8 cellular contexts compared by ENCODE assay signal in the genomic region with DNA sequence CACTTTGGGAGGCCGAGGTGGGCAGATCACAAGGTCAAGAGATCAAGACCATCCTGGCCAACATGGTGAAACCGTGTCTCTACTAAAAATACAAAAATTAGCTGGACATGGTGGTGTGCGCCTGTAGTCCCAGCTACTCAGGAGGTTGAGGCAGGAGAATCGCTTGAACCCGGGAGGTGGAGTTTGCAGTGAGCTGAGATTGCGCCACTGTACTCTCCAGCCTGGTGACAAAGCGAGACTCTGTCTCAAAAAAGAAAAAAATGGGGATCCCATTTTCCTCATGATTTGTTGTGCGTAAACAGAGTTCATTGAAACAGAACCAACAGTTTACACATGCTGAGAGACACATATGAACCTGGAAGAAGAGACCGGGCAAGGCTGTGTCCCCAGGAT. TPM values are rescaled to one million over a fixed set of nuclear protein-coding genes. Genes with fewer than 3 reads are reported as not detected.
DNase-seq lines count a peak whose midpoint lies in the region; ATAC-seq and TF ChIP-seq lines count a peak whose summit lies in the region.
"Not testable (repeated sequence)": the region's sequence is repeated elsewhere in the genome, so short reads cannot be mapped to it uniquely, and the experiment has no call there.

No MANE protein-coding gene starts in this region.

- H3K79me2 ChIP-seq in smooth muscle cell (ENCODE audit: low read depth) = peaks cover 92% of the 10 kb centered on the region

- TF ChIP-seq POLR2A in uterus (IDR thresholded peaks at IDR 0.05) = not testable (repeated sequence)

- not testable (repeated sequence) for H3K27ac ChIP-seq in CD4-positive, CD25-positive, alpha-beta regulatory T cell (ENCODE audit: insufficient read depth, low read length, poor library complexity, severe bottlenecking)
- peak overlapping the region; percentile 97 for H3K27ac ChIP-seq in RWPE2 (ENCODE audit: poor library complexity, severe bottlenecking)
- peak overlapping the region; percentile 97 for H3K27ac ChIP-seq in right cardiac atrium (ENCODE audit: low read length)
- H3K27ac ChIP-seq in smooth muscle cell (ENCODE audit: low read depth) = peak overlapping the region; percentile 79
- peak overlapping the region; percentile 12 to 37 for H3K27ac ChIP-seq in uterus

- POLR2A ChIA-PET in naive thymus-derived CD8-positive, alpha-beta T cell (lab: Charles Lee) = interaction anchor here (1.3 to 3.6 kb wide), 2 partner anchors 14 to 29 kb away, joined by 3 to 17 read pairs; no protein-coding TSS in a partner anchor

- not testable (repeated sequence) for H3K36me3 Mint-ChIP-seq in CD4-positive, CD25-positive, alpha-beta regulatory T cell
- H3K36me3 Mint-ChIP-seq in activated naive CD8-positive, alpha-beta T cell treated with anti-CD3 and anti-CD28 coated beads for 36 hours = peaks cover 32% of the 10 kb centered on the region
- H3K36me3 Mint-ChIP-seq in dendritic cell treated with granulocyte-macrophage colony-stimulating factor and Interleukin-4, amounts not matched to agents 40 ng/mL and 50 ng/mL, for 4 days (ENCODE audit: low read depth) = peaks cover 39% of the 10 kb centered on the region
- peaks cover 0 to 17% (median 0%) of the 10 kb centered on the region in 3 donors for H3K36me3 Mint-ChIP-seq in naive thymus-derived CD8-positive, alpha-beta T cell

- H3K4me1 ChIP-seq in CD4-positive, CD25-positive, alpha-beta regulatory T cell (ENCODE audit: control insufficient read depth, insufficient read depth, low read length, poor library complexity, severe bottlenecking) = peaks cover 40% of the 10 kb centered on the region
- H3K4me1 ChIP-seq in RWPE2 (ENCODE audit: insufficient read depth, poor library complexity, severe bottlenecking) = peaks cover 59% of the 10 kb centered on the region
- H3K4me1 ChIP-seq in right cardiac atrium (ENCODE audit: control insufficient read depth, insufficient read depth, low read length) = peaks cover 53% of the 10 kb centered on the region
- peaks cover 45% of the 10 kb centered on the region for H3K4me1 ChIP-seq in smooth muscle cell (ENCODE audit: low read depth)
- H3K4me1 ChIP-seq in uterus = peaks cover 4 to 25% of the 10 kb centered on the region in 2 donors

- H3K27me3 ChIP-seq in CD4-positive, CD25-positive, alpha-beta regulatory T cell (ENCODE audit: control insufficient read depth, insufficient read depth, low read length); RWPE2 (ENCODE audit: insufficient read depth, poor library complexity, severe bottlenecking); right cardiac atrium (ENCODE audit: control insufficient read depth, insufficient read depth); smooth muscle cell (ENCODE audit: low read depth); uterus: not testable (repeated sequence)

- not testable (repeated sequence) for H3F3A ChIP-seq in smooth muscle cell (ENCODE audit: low read depth)

- DNase-seq in CD4-positive, CD25-positive, alpha-beta regulatory T cell; RWPE2 (ENCODE audit: low spot score); activated naive CD8-positive, alpha-beta T cell treated with anti-CD3 and anti-CD28 coated beads for 36 hours; right cardiac atrium; naive thymus-derived CD8-positive, alpha-beta T cell; smooth muscle cell (lab: John Stamatoyannopoulos, UW; ENCODE audit: unreplicated experiment); uterus: not testable (repeated sequence)

- not testable (repeated sequence) for H3K4me3 ChIP-seq in CD4-positive, CD25-positive, alpha-beta regulatory T cell (ENCODE audit: low read depth, low read length); RWPE2 (ENCODE audit: severe bottlenecking); right cardiac atrium (ENCODE audit: low read length); smooth muscle cell; uterus

- 84% methylated on average over 9 of the region's 9 CpGs for WGBS in right cardiac atrium
- WGBS in smooth muscle cell (ENCODE audit: low lambda C conversion rate) = 79% methylated on average over 9 of the region's 9 CpGs

- H3K9me3 Mint-ChIP-seq in CD4-positive, CD25-positive, alpha-beta regulatory T cell; activated naive CD8-positive, alpha-beta T cell treated with anti-CD3 and anti-CD28 coated beads for 36 hours; dendritic cell treated with granulocyte-macrophage colony-stimulating factor and Interleukin-4, amounts not matched to agents 40 ng/mL and 50 ng/mL, for 4 days; naive thymus-derived CD8-positive, alpha-beta T cell: not testable (repeated sequence)

- intact Hi-C loops in dendritic cell treated with granulocyte-macrophage colony-stimulating factor and Interleukin-4, amounts not matched to agents 40 ng/mL and 50 ng/mL, for 4 days (cut with micrococcal nuclease) = loop anchor here (2.0 kb wide), 1 partner anchor 15 kb away; no protein-coding TSS in a partner anchor
- intact Hi-C loops in right cardiac atrium (cut with DNase I) = loop anchor here in 1 of 4 donors (5.0 kb wide), 1 partner anchor 43 kb away; no protein-coding TSS in a partner anchor
- intact Hi-C loops in uterus (cut with DNase I; ENCODE audit: low total_unique reads) = not testable (repeated sequence)

- peaks cover 25 to 85% (median 46%) of the 10 kb centered on the region in 4 donors for H3K4me1 Mint-ChIP-seq in CD4-positive, CD25-positive, alpha-beta regulatory T cell
- H3K4me1 Mint-ChIP-seq in activated naive CD8-positive, alpha-beta T cell treated with anti-CD3 and anti-CD28 coated beads for 36 hours = peaks cover 55% of the 10 kb centered on the region
- H3K4me1 Mint-ChIP-seq in dendritic cell treated with granulocyte-macrophage colony-stimulating factor and Interleukin-4, amounts not matched to agents 40 ng/mL and 50 ng/mL, for 4 days (ENCODE audit: low read depth) = peaks cover 86% of the 10 kb centered on the region
- H3K4me1 Mint-ChIP-seq in naive thymus-derived CD8-positive, alpha-beta T cell = peaks cover 37 to 82% (median 71%) of the 10 kb centered on the region in 4 donors

- peak overlapping the region; percentile 50 for H3K4me2 ChIP-seq in smooth muscle cell

- not testable (repeated sequence) for TF ChIP-seq CTCF in RWPE2 (IDR thresholded peaks at IDR 0.05; ENCODE audit: poor library complexity, severe bottlenecking); smooth muscle cell (IDR thresholded peaks at IDR 0.05; ENCODE audit: borderline replicate concordance, insufficient read depth, poor library complexity, severe bottlenecking); uterus (IDR thresholded peaks at IDR 0.05)

- not testable (repeated sequence) for H3K27me3 Mint-ChIP-seq in CD4-positive, CD25-positive, alpha-beta regulatory T cell; activated naive CD8-positive, alpha-beta T cell treated with anti-CD3 and anti-CD28 coated beads for 36 hours; dendritic cell treated with granulocyte-macrophage colony-stimulating factor and Interleukin-4, amounts not matched to agents 40 ng/mL and 50 ng/mL, for 4 days; naive thymus-derived CD8-positive, alpha-beta T cell

- ATAC-seq in CD4-positive, CD25-positive, alpha-beta regulatory T cell (ENCODE audit: low read depth in 2 of 2); RWPE2 (ENCODE audit: low read depth); right cardiac atrium; naive thymus-derived CD8-positive, alpha-beta T cell: not testable (repeated sequence)

- peak overlapping the region; percentile 14 for H3K9ac ChIP-seq in smooth muscle cell (ENCODE audit: low read depth)

- peaks cover 94% of the 10 kb centered on the region for H4K20me1 ChIP-seq in smooth muscle cell (ENCODE audit: low read depth)

- peaks cover 20% of the 10 kb centered on the region for H3K36me3 ChIP-seq in CD4-positive, CD25-positive, alpha-beta regulatory T cell (ENCODE audit: control insufficient read depth, insufficient read depth, low read length)
- H3K36me3 ChIP-seq in RWPE2 (ENCODE audit: low read depth) = peaks cover 42% of the 10 kb centered on the region
- H3K36me3 ChIP-seq in smooth muscle cell (ENCODE audit: low read depth); uterus: not testable (repeated sequence)

- not testable (repeated sequence) for H3K9me3 ChIP-seq in CD4-positive, CD25-positive, alpha-beta regulatory T cell (ENCODE audit: control insufficient read depth in 2 of 2, low read length in 2 of 2); RWPE2 (ENCODE audit: severe bottlenecking); right cardiac atrium (ENCODE audit: control insufficient read depth, low read length); smooth muscle cell (replicated peaks; ENCODE audit: low read depth); uterus

- H3K27ac Mint-ChIP-seq in CD4-positive, CD25-positive, alpha-beta regulatory T cell = peak overlapping the region in 2 of 3 donors; percentile 62 to 86
- H3K27ac Mint-ChIP-seq in activated naive CD8-positive, alpha-beta T cell treated with anti-CD3 and anti-CD28 coated beads for 36 hours = peak overlapping the region; percentile 76
- peak overlapping the region; percentile 86 for H3K27ac Mint-ChIP-seq in dendritic cell treated with granulocyte-macrophage colony-stimulating factor and Interleukin-4, amounts not matched to agents 40 ng/mL and 50 ng/mL, for 4 days
- peak overlapping the region in 6 of 10 donors; percentile 3 to 94 (median 51) for H3K27ac Mint-ChIP-seq in naive thymus-derived CD8-positive, alpha-beta T cell

- not testable (repeated sequence) for H3K4me3 Mint-ChIP-seq in CD4-positive, CD25-positive, alpha-beta regulatory T cell; activated naive CD8-positive, alpha-beta T cell treated with anti-CD3 and anti-CD28 coated beads for 36 hours
- H3K4me3 Mint-ChIP-seq in dendritic cell treated with granulocyte-macrophage colony-stimulating factor and Interleukin-4, amounts not matched to agents 40 ng/mL and 50 ng/mL, for 4 days = peak overlapping the region; percentile 11
- H3K4me3 Mint-ChIP-seq in naive thymus-derived CD8-positive, alpha-beta T cell = peak overlapping the region in 5 of 10 donors; percentile 33 to 89 (median 81)

- H2AFZ ChIP-seq in smooth muscle cell (ENCODE audit: low read depth) = not testable (repeated sequence)

RNA-seq across cellular contexts. Expression of a gene that starts 55.6 kb away (rescaled TPM):
- 86.4 TPM for total RNA-seq in CD4-positive, CD25-positive, alpha-beta regulatory T cell
- polyA plus RNA-seq in CD4-positive, CD25-positive, alpha-beta regulatory T cell = 100 to 1,000 TPM in 3 of 4 donors, 10 to 100 TPM in 1; 95.6 to 115 (median 106) TPM
- 100 to 1,000 TPM; 236 to 244 TPM for total RNA-seq in activated naive CD8-positive, alpha-beta T cell treated with anti-CD3 and anti-CD28 coated beads for 36 hours
- 100 to 1,000 TPM; 270 to 313 (median 287) TPM for total RNA-seq in right cardiac atrium
- 165 TPM for polyA plus RNA-seq in right cardiac atrium
- 10 to 100 TPM; 63.5 to 67.1 TPM for total RNA-seq in naive thymus-derived CD8-positive, alpha-beta T cell
- polyA plus RNA-seq in naive thymus-derived CD8-positive, alpha-beta T cell = 100 to 1,000 TPM in 1 of 3 donors, 10 to 100 TPM in 2; 89.9 to 129 (median 97.1) TPM
- total RNA-seq in smooth muscle cell = 62.7 and 67.6 TPM in 2 replicates
- 123 and 134 TPM in 2 replicates for polyA plus RNA-seq in smooth muscle cell
- total RNA-seq in uterus = 10 to 100 TPM; 17.9 to 77.6 (median 43.6) TPM
